8 cellular contexts compared by ENCODE assay signal in the genomic region with DNA sequence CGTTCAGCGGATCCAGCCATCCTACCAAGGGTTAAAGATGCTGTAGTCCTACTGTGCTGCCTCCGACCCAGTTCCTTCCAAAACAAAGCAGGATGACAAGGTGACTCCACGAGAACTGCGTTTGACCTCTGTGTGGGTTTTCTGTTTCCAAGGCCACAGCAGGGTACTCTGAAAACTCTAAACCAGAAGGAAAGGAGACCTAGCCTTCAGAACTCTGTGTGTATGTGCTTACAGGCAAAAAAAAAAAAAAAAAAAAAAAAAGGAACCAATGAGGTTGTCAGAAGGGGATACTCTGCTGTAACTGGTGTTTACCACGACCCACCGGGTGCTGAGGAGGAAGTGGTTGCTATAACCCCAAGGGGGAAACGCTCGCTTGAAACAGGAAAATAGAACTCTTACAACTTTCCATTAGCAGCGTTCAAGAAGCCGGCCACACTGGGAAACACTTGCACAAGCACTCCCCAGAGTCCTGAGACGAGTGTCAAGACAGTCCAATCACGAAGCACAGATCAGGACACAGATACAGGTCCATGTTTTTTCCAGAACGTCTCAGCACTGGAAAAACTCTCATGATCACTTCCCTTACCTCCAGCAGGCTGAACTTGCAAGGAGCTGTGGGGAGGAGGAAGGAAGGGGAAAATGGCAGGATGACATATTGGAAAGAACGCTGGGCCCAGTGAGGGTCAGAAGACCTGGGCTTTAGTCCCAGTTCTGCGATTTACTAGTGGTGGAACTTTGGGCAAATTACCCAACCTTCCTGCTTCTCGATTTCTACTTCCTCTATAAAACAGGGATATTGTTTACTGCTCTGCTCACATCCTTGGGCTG.
DNase-seq lines count a peak whose midpoint lies in the region; ATAC-seq and TF ChIP-seq lines count a peak whose summit lies in the region.

No MANE protein-coding gene starts in this region.

- H3K36me3 ChIP-seq in IMR-90 (ENCODE audit: control insufficient read depth, insufficient read depth, low read length): no peaks in the 10 kb centered on the region

- peak overlapping the region; percentile 93 for H3K27ac ChIP-seq in CD4-positive, alpha-beta T cell (ENCODE audit: low read depth, low read length)
- no peak overlapping the region for H3K27ac ChIP-seq in IMR-90 (ENCODE audit: insufficient read depth, low read length)

- no peak for TF ChIP-seq CTCF in CD4-positive, alpha-beta T cell (IDR thresholded peaks at IDR 0.05)
- no peak for TF ChIP-seq CTCF in IMR-90 (conservative IDR thresholded peaks at IDR 0.05; ENCODE audit: low read depth, low read length)

- peak overlapping the region; percentile 98 for H3K27ac Mint-ChIP-seq in CD4-positive, alpha-beta T cell

- no peaks in the 10 kb centered on the region for H3K9me3 Mint-ChIP-seq in CD4-positive, alpha-beta T cell

- H3K4me1 ChIP-seq in IMR-90 (ENCODE audit: control insufficient read depth, insufficient read depth, low read length): peaks cover 13% of the 10 kb centered on the region

- no peak overlapping the region for H4K5ac ChIP-seq in IMR-90 (ENCODE audit: low read depth, low read length)

- no peaks in the 10 kb centered on the region; the same call in 1 of the 2 replicates for H3K9me1 ChIP-seq in IMR-90 (ENCODE audit: insufficient read depth, low read length)

- H3K4me2 ChIP-seq in IMR-90 (ENCODE audit: low read depth, low read length): no peak overlapping the region

- no peaks in the 10 kb centered on the region for H3K79me1 ChIP-seq in IMR-90 (ENCODE audit: low read depth in 1 of 2, low read length in 2 of 2)

- peak overlapping the region; percentile 76 for H3K4me3 Mint-ChIP-seq in CD4-positive, alpha-beta T cell

- H3K27me3 ChIP-seq in CD4-positive, alpha-beta T cell (ENCODE audit: control insufficient read depth, insufficient read depth, low read length): no peaks in the 10 kb centered on the region
- no peaks in the 10 kb centered on the region for H3K27me3 ChIP-seq in IMR-90 (ENCODE audit: control insufficient read depth, insufficient read depth, low read length)

- no peak overlapping the region for H2BK120ac ChIP-seq in IMR-90 (ENCODE audit: low read depth, low read length)

- H3K14ac ChIP-seq in IMR-90 (replicated peaks; ENCODE audit: low read depth, low read length): no peak overlapping the region

- dilution Hi-C loops in IMR-90 (cut with HindIII; ENCODE audit: low sequenced_read_pairs, unreplicated experiment): no loop called here

- H3K36me3 Mint-ChIP-seq in CD4-positive, alpha-beta T cell (ENCODE audit: low read depth): peaks cover 76% of the 10 kb centered on the region

- no peaks in the 10 kb centered on the region for H3K27me3 Mint-ChIP-seq in CD4-positive, alpha-beta T cell

- H3K56ac ChIP-seq in IMR-90 (ENCODE audit: extremely low read depth, insufficient read depth, low read length): no peak overlapping the region

- H4K8ac ChIP-seq in IMR-90 (ENCODE audit: low read depth in 2 of 2, low read length in 2 of 2): no peak overlapping the region

- H2AFZ ChIP-seq in IMR-90 (replicated peaks; ENCODE audit: low read length, poor library complexity): peak overlapping the region; percentile 18

- H3K4ac ChIP-seq in IMR-90 (ENCODE audit: low read depth, low read length): no peak overlapping the region

- no peak overlapping the region for H2BK15ac ChIP-seq in IMR-90 (ENCODE audit: low read depth, low read length)

- POLR2A ChIA-PET in CD4-positive, alpha-beta T cell (lab: Charles Lee): interaction anchor here (0.6 to 4.6 kb wide), 12 partner anchors 9 to 265 kb away, joined by 3 to 40 read pairs (median 4); a partner anchor contains a TSS
- POLR2A ChIA-PET in IMR-90 (lab: Charles Lee; ENCODE audit: unreplicated experiment): no interaction called here

- H2BK5ac ChIP-seq in IMR-90 (ENCODE audit: low read depth, low read length, poor library complexity, severe bottlenecking): no peak overlapping the region

- H3K4me3 ChIP-seq in IMR-90 (ENCODE audit: insufficient read depth, low read depth, low read length): no peak overlapping the region

- peak overlapping the region; percentile 35; the same call in 1 of the 2 replicates for H2AK5ac ChIP-seq in IMR-90 (ENCODE audit: low read depth, low read length)

- H2BK20ac ChIP-seq in IMR-90 (ENCODE audit: low read depth, low read length): no peak overlapping the region; the same call in 1 of the 2 replicates

- H3K23ac ChIP-seq in IMR-90 (ENCODE audit: low read depth, low read length): no peak overlapping the region

- peak; percentile 65 for ATAC-seq in CD4-positive, alpha-beta T cell (ENCODE audit: poor library complexity)
- ATAC-seq in GM21367 (IDR thresholded peaks at IDR 0.05; ENCODE audit: unreplicated experiment) (peak; percentile 69), IMR-90 (ENCODE audit: low read depth) (no peak)

- in situ Hi-C loops in IMR-90 (cut with MboI; ENCODE audit: low sequenced_read_pairs): no loop called here

- H3K9ac ChIP-seq in IMR-90 (ENCODE audit: low read depth, low read length): no peak overlapping the region

- H3K4me1 Mint-ChIP-seq in CD4-positive, alpha-beta T cell (ENCODE audit: low read depth): peaks cover 98% of the 10 kb centered on the region

- whole genome bisulfite sequencing in IMR-90 (ENCODE audit: extremely low coverage in 2 of 2, insufficient read length in 1 of 2), 2 experiments: 93% methylated on average over 3 of the region's 17 CpGs; no CpG with 5 or more reads in 1 of the 2 experiments

- BruUV-seq in IMR-90 (replicated peaks; lab: Mats Ljungman, UMichigan): no TSS peak

- H2AK9ac ChIP-seq in IMR-90 (replicated peaks; ENCODE audit: low read depth, low read length, poor library complexity): no peak overlapping the region

- TF ChIP-seq RAD21 in IMR-90 (IDR thresholded peaks at IDR 0.05; ENCODE audit: low read length): no peak

- CTCF ChIA-PET in CD4-positive, alpha-beta T cell (lab: Charles Lee): interaction anchor here (1.0 kb wide), 1 partner anchor 11 kb away, joined by 3 read pairs; no protein-coding TSS in a partner anchor
- CTCF ChIA-PET in IMR-90 (lab: Yijun Ruan, JAX): no interaction called here

- H4K20me1 ChIP-seq in IMR-90 (ENCODE audit: insufficient read depth, low read length): no peaks in the 10 kb centered on the region

- no peaks in the 10 kb centered on the region for H3K9me3 ChIP-seq in CD4-positive, alpha-beta T cell (ENCODE audit: control insufficient read depth, low read length)
- H3K9me3 ChIP-seq in IMR-90 (ENCODE audit: control insufficient read depth, insufficient read depth, low read length): no peaks in the 10 kb centered on the region

- no peak overlapping the region for H4K91ac ChIP-seq in IMR-90 (ENCODE audit: insufficient read depth, low read depth, low read length)

- intact Hi-C loops in CD4-positive, alpha-beta T cell (cut with DNase I, micrococcal nuclease): loop anchor here in 1 of 2 experiments (1.0 kb wide), 1 partner anchor 12 kb away; no protein-coding TSS in a partner anchor
- intact Hi-C loops in IMR-90 (cut with micrococcal nuclease): no loop called here
- intact Hi-C loops in cardiac septum (cut with DNase I): no loop called here

- TF ChIP-seq POLR2A in IMR-90 (IDR thresholded peaks at IDR 0.05; ENCODE audit: low read depth, low read length): no peak

- peak; percentile 56 to 88 (median 69) for DNase-seq in CD4-positive, alpha-beta T cell
- no peak for DNase-seq in IMR-90
- DNase-seq in activated CD8-positive, alpha-beta memory T cell treated with anti-CD3 and anti-CD28 coated beads for 4 hours (ENCODE audit: low read depth in 2 of 2): peak; percentile 63 to 69
- peak; percentile 85 for DNase-seq in cardiac septum (ENCODE audit: low spot score)
- DNase-seq in stimulated activated CD8-positive, alpha-beta memory T cell treated with anti-CD3 and anti-CD28 coated beads, Interleukin-15, amount 100 ng/mL, for 1 hour (ENCODE audit: low read depth): peak; percentile 63
- DNase-seq in NCI-H524 treated with DMSO at 0.1 percent for 48 hours (lab: John Stamatoyannopoulos, UW): no peak
- DNase-seq in NCI-H187 treated with DMSO at 0.1 percent for 48 hours (lab: John Stamatoyannopoulos, UW): no peak

- H3K18ac ChIP-seq in IMR-90 (ENCODE audit: low read depth, low read length): no peak overlapping the region

TF ChIP-seq in IMR-90, 13 proteins besides CTCF, POLR2A, EP300 and RAD21:
- TF ChIP-seq NFE2L2 (IDR thresholded peaks at IDR 0.05; ENCODE audit: low read depth, low read length): no peak

Comparison
In these comparisons a context has a peak if more than half of its experiments do, and no peak if none do; other contexts are left out.
1. DNase-seq: peak in CD4-positive, alpha-beta T cell (10 of 10), activated CD8-positive, alpha-beta memory T cell treated with anti-CD3 and anti-CD28 coated beads for 4 hours (2 of 2), cardiac septum (single experiment) and stimulated activated CD8-positive, alpha-beta memory T cell treated with anti-CD3 and anti-CD28 coated beads, Interleukin-15, amount 100 ng/mL, for 1 hour (single experiment); none in IMR-90 (single experiment), NCI-H524 treated with DMSO at 0.1 percent for 48 hours (single experiment) and NCI-H187 treated with DMSO at 0.1 percent for 48 hours (single experiment).